ENCODE assay signal across 2 cellular contexts in the genomic region with DNA sequence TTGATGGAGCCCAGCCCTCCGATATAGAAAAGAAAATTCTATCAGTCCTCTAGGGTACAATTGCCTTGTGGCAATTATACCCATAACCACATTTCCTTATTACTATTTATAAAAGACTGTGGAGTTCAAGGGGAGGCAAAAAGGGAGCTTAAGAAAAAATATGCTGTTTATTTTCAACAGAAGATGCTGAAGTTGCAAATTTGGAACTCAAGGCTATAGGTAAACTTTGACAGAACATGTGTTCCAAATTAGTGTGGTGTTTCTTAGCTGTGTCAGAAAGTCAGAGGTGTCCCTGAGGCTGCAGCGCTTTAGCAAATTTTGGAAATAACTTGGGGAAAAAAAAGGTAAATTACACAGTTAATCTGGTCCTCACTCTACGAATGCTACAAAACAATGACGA.
A peak's percentile ranks its signal among the peaks of the same experiment; 100 is the strongest.
TF ChIP-seq lines count a peak whose summit lies in the region.

No MANE protein-coding gene starts in this region.

TF ChIP-seq in HepG2, 621 proteins besides CTCF, POLR2A, EP300 and RAD21 (continued from another document):
- TF ChIP-seq, protein P1, sequence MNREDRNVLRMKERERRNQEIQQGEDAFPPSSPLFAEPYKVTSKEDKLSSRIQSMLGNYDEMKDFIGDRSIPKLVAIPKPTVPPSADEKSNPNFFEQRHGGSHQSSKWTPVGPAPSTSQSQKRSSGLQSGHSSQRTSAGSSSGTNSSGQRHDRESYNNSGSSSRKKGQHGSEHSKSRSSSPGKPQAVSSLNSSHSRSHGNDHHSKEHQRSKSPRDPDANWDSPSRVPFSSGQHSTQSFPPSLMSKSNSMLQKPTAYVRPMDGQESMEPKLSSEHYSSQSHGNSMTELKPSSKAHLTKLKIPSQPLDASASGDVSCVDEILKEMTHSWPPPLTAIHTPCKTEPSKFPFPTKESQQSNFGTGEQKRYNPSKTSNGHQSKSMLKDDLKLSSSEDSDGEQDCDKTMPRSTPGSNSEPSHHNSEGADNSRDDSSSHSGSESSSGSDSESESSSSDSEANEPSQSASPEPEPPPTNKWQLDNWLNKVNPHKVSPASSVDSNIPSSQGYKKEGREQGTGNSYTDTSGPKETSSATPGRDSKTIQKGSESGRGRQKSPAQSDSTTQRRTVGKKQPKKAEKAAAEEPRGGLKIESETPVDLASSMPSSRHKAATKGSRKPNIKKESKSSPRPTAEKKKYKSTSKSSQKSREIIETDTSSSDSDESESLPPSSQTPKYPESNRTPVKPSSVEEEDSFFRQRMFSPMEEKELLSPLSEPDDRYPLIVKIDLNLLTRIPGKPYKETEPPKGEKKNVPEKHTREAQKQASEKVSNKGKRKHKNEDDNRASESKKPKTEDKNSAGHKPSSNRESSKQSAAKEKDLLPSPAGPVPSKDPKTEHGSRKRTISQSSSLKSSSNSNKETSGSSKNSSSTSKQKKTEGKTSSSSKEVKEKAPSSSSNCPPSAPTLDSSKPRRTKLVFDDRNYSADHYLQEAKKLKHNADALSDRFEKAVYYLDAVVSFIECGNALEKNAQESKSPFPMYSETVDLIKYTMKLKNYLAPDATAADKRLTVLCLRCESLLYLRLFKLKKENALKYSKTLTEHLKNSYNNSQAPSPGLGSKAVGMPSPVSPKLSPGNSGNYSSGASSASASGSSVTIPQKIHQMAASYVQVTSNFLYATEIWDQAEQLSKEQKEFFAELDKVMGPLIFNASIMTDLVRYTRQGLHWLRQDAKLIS (CRISPR knock-in tag; IDR thresholded peaks at IDR 0.05) = no peak
- no peak for TF ChIP-seq ZKSCAN8 (CRISPR knock-in tag; IDR thresholded peaks at IDR 0.05; ENCODE audit: borderline replicate concordance)
- no peak for TF ChIP-seq JDP2 (CRISPR knock-in tag; IDR thresholded peaks at IDR 0.05; ENCODE audit: borderline replicate concordance)
- peak; percentile 76 for TF ChIP-seq MAFF (IDR thresholded peaks at IDR 0.05; ENCODE audit: low read depth, low read length)

TF ChIP-seq in K562, 482 proteins besides CTCF, POLR2A, EP300 and RAD21 (continued from another document):
- TF ChIP-seq ZNF324 (CRISPR knock-in tag; IDR thresholded peaks at IDR 0.05) (no peak), KLF1 (tag; IDR thresholded peaks at IDR 0.05) (no peak), ZSCAN29 (IDR thresholded peaks at IDR 0.05) (no peak), ESRRB (CRISPR knock-in tag; IDR thresholded peaks at IDR 0.05; ENCODE audit: borderline replicate concordance) (no peak), ZNF263 (CRISPR knock-in tag; IDR thresholded peaks at IDR 0.05; ENCODE audit: borderline replicate concordance) (no peak), CCNT2 (IDR thresholded peaks at IDR 0.05; ENCODE audit: borderline replicate concordance, extremely low read depth, insufficient read length, low read depth, low read length) (no peak), EZH2 (IDR thresholded peaks at IDR 0.05; ENCODE audit: borderline replicate concordance, low read depth, low read length) (no peak), MAFG (tag; conservative IDR thresholded peaks at IDR 0.05) (peak; percentile 53), NCOR1 (IDR thresholded peaks at IDR 0.05) (no peak)
- TF ChIP-seq, protein P2, sequence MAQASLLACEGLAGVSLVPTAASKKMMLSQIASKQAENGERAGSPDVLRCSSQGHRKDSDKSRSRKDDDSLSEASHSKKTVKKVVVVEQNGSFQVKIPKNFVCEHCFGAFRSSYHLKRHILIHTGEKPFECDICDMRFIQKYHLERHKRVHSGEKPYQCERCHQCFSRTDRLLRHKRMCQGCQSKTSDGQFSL (CRISPR knock-in tag; IDR thresholded peaks at IDR 0.05) = no peak
- TF ChIP-seq, protein P2 (tag; IDR thresholded peaks at IDR 0.05) = no peak
- TF ChIP-seq, protein P3, sequence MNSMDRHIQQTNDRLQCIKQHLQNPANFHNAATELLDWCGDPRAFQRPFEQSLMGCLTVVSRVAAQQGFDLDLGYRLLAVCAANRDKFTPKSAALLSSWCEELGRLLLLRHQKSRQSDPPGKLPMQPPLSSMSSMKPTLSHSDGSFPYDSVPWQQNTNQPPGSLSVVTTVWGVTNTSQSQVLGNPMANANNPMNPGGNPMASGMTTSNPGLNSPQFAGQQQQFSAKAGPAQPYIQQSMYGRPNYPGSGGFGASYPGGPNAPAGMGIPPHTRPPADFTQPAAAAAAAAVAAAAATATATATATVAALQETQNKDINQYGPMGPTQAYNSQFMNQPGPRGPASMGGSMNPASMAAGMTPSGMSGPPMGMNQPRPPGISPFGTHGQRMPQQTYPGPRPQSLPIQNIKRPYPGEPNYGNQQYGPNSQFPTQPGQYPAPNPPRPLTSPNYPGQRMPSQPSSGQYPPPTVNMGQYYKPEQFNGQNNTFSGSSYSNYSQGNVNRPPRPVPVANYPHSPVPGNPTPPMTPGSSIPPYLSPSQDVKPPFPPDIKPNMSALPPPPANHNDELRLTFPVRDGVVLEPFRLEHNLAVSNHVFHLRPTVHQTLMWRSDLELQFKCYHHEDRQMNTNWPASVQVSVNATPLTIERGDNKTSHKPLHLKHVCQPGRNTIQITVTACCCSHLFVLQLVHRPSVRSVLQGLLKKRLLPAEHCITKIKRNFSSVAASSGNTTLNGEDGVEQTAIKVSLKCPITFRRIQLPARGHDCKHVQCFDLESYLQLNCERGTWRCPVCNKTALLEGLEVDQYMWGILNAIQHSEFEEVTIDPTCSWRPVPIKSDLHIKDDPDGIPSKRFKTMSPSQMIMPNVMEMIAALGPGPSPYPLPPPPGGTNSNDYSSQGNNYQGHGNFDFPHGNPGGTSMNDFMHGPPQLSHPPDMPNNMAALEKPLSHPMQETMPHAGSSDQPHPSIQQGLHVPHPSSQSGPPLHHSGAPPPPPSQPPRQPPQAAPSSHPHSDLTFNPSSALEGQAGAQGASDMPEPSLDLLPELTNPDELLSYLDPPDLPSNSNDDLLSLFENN (IDR thresholded peaks at IDR 0.05; ENCODE audit: low read depth in 2 of 2, low read length in 2 of 2) = no peak
